ENCODE assay signal across 1 cellular context in the genomic region with DNA sequence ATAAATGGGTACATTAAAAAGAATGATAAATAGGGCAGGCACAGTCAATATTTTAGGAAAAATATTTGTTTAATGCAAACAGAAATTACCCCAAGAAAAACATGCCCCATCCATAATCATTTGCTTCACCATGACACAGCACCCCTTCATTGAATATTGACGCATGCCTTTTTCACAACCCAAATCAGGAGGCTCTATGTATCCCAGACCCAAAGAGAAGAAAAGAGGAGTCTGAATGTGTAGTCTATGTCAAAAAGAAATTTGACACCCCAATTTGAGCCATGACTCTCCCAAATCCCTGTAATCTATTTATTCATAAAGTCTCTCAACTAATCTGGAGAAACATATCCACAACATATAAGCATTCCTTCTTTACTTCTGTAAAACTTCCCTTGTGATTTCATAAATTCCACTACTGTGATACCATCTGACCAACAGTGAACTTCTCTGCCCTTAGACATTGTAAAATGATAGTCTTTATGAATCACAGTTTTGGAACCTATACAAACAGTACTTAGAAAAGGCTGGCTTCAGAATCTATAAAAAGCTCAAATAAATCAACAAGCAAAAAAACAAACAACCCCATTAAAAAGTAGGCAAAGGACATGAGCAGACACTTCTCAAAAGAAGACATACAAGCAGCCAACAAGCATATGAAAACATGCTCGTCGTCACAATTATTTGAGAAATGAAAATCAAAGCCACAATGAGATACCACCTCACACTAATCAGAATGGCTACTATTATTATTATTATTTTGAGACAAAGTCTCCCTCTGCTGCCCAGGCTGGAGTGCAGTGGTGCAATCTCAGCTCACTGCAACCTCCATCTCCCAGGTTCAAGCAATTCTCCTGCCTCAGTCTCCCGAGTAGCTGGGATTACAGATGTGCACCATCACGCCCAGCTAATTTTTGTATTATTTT.
A peak's percentile ranks its signal among the peaks of the same experiment; 100 is the strongest.
TF ChIP-seq lines count a peak whose summit lies in the region.

No MANE protein-coding gene starts in this region.

TF ChIP-seq in IMR-90, 13 proteins besides CTCF, POLR2A, EP300 and RAD21 (continued from another document):
- TF ChIP-seq FOS (IDR thresholded peaks at IDR 0.05; ENCODE audit: low read depth, low read length) = peak; percentile 17; the same call in 1 of the 2 replicates
- no peak for TF ChIP-seq MAFK (IDR thresholded peaks at IDR 0.05; ENCODE audit: low read depth, low read length)
- no peak for TF ChIP-seq RCOR1 (IDR thresholded peaks at IDR 0.05; ENCODE audit: insufficient replicate concordance, low read length)
